8 cellular contexts compared by ENCODE assay signal in genomic region chr5:73519531-73520283, GRCh38.
A peak's percentile ranks its signal among the peaks of the same experiment; 100 is the strongest.
DNase-seq lines count a peak whose midpoint lies in the region; ATAC-seq and TF ChIP-seq lines count a peak whose summit lies in the region.

No MANE protein-coding gene starts in this region.

- ATAC-seq in GM19025 (IDR thresholded peaks at IDR 0.05; ENCODE audit: low read depth, unreplicated experiment) (peak; percentile 96), HG03196 (IDR thresholded peaks at IDR 0.05; ENCODE audit: unreplicated experiment) (peak; percentile 85)

- peak; percentile 87 for DNase-seq in Ammon's horn (ENCODE audit: low spot score)
- peak; percentile 73 for DNase-seq in NCI-H345 (lab: John Stamatoyannopoulos, UW)
- peak; percentile 87 for DNase-seq in cardiac fibroblast (ENCODE audit: low read depth in 2 of 2)
- DNase-seq in kidney glomerular epithelial cell (lab: John Stamatoyannopoulos, UW), result peak; percentile 74
- DNase-seq in stimulated activated CD4-positive, alpha-beta T cell treated with anti-CD3 and anti-CD28 coated beads, Interleukin-4, amount 100 ng/mL, for 1 hour, result peak; percentile 41

- H3K4me3 ChIP-seq in WI38 (ENCODE audit: low read depth, low read length), result no peak overlapping the region
- H3K4me3 ChIP-seq in cardiac fibroblast (replicated peaks in 1 of 2; ENCODE audit: low read depth in 2 of 2, low read length in 2 of 2), result no peak overlapping the region

- TF ChIP-seq CTCF in WI38 (IDR thresholded peaks at IDR 0.05; ENCODE audit: low read depth, low read length) (peak; percentile 78), cardiac fibroblast (IDR thresholded peaks at IDR 0.05; ENCODE audit: low read depth, low read length) (peak; percentile 85)
